1 cellular context compared by ENCODE assay signal in the genomic region with DNA sequence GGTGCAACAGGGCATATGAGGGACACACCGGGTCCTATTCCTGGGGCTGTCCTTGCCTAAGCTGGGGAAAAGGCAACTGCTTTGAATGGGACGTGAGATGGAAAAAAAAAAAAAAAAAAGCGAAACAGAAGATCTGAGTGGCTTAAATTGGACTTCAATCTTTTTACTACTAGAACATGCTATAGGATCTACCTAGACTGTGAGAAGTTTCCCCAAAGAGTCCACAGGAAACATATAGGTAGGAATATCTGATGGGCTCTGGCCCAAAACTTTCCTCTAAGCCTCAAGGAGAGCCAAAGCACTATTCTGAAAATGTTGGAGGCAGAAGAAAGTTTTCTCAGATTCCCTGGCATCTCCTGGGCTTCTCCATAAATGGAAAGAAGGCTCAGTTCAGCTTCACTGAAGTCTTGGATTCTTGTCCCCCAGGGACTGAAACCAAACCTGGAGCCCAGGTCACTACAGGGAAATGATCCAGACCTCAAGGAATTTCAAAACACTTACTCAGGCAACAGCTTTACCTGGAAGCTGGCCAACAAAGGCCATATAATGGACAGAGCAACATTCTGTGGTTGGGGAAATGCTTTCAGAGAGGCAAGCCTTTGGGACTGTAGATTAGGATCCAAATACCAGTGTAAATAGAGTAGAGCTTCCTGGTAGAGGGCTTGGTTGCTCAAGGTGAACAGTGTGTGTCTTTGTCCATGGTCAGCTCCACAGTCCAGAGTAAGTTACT.
TF ChIP-seq lines count a peak whose summit lies in the region.

No MANE protein-coding gene starts in this region.

TF ChIP-seq in HepG2, 621 proteins besides CTCF, POLR2A, EP300 and RAD21 (continued from another document and continues in another):
- TF ChIP-seq, protein P1, sequence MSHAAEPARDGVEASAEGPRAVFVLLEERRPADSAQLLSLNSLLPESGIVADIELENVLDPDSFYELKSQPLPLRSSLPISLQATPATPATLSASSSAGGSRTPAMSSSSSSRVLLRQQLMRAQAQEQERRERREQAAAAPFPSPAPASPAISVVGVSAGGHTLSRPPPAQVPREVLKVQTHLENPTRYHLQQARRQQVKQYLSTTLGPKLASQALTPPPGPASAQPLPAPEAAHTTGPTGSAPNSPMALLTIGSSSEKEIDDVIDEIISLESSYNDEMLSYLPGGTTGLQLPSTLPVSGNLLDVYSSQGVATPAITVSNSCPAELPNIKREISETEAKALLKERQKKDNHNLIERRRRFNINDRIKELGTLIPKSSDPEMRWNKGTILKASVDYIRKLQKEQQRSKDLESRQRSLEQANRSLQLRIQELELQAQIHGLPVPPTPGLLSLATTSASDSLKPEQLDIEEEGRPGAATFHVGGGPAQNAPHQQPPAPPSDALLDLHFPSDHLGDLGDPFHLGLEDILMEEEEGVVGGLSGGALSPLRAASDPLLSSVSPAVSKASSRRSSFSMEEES (CRISPR knock-in tag; IDR thresholded peaks at IDR 0.05): 0 out of 2 replicates have a peak, but pooled peaks have one; percentile 24
- TF ChIP-seq SIX1 (CRISPR knock-in tag; IDR thresholded peaks at IDR 0.05; ENCODE audit: borderline replicate concordance) (peak; percentile 67; the same call in 1 of the 2 replicates), CENPT (CRISPR knock-in tag; IDR thresholded peaks at IDR 0.05; ENCODE audit: low read depth) (no peak), HMG20A (CRISPR knock-in tag; IDR thresholded peaks at IDR 0.05; ENCODE audit: borderline replicate concordance) (peak; percentile 71; the same call in 1 of the 2 replicates), TBX2 (CRISPR knock-in tag; IDR thresholded peaks at IDR 0.05; ENCODE audit: borderline replicate concordance) (peak; percentile 49; the same call in 1 of the 2 replicates), ZNF644 (CRISPR knock-in tag; IDR thresholded peaks at IDR 0.05; ENCODE audit: low read depth) (peak; percentile 82), MEF2D (CRISPR knock-in tag; IDR thresholded peaks at IDR 0.05) (0 out of 2 replicates have a peak, but pooled peaks have one; percentile 28), ASH2L (IDR thresholded peaks at IDR 0.05; ENCODE audit: insufficient read length, low read depth, low read length) (no peak), ZNF496 (CRISPR knock-in tag; IDR thresholded peaks at IDR 0.05; ENCODE audit: insufficient replicate concordance) (no peak), ZNF205 (CRISPR knock-in tag; IDR thresholded peaks at IDR 0.05) (peak; percentile 21; the same call in 1 of the 2 replicates), ARNT (IDR thresholded peaks at IDR 0.05) (no peak)
- TF ChIP-seq, protein P2, sequence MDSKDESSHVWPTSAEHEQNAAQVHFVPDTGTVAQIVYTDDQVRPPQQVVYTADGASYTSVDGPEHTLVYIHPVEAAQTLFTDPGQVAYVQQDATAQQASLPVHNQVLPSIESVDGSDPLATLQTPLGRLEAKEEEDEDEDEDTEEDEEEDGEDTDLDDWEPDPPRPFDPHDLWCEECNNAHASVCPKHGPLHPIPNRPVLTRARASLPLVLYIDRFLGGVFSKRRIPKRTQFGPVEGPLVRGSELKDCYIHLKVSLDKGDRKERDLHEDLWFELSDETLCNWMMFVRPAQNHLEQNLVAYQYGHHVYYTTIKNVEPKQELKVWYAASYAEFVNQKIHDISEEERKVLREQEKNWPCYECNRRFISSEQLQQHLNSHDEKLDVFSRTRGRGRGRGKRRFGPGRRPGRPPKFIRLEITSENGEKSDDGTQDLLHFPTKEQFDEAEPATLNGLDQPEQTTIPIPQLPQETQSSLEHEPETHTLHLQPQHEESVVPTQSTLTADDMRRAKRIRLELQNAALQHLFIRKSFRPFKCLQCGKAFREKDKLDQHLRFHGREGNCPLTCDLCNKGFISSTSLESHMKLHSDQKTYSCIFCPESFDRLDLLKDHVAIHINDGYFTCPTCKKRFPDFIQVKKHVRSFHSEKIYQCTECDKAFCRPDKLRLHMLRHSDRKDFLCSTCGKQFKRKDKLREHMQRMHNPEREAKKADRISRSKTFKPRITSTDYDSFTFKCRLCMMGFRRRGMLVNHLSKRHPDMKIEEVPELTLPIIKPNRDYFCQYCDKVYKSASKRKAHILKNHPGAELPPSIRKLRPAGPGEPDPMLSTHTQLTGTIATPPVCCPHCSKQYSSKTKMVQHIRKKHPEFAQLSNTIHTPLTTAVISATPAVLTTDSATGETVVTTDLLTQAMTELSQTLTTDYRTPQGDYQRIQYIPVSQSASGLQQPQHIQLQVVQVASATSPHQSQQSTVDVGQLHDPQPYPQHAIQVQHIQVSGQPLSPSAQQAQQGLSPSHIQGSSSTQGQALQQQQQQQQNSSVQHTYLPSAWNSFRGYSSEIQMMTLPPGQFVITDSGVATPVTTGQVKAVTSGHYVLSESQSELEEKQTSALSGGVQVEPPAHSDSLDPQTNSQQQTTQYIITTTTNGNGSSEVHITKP (CRISPR knock-in tag; IDR thresholded peaks at IDR 0.05; ENCODE audit: low read depth): peak; percentile 29; the same call in 1 of the 2 replicates
- TF ChIP-seq, protein P3, sequence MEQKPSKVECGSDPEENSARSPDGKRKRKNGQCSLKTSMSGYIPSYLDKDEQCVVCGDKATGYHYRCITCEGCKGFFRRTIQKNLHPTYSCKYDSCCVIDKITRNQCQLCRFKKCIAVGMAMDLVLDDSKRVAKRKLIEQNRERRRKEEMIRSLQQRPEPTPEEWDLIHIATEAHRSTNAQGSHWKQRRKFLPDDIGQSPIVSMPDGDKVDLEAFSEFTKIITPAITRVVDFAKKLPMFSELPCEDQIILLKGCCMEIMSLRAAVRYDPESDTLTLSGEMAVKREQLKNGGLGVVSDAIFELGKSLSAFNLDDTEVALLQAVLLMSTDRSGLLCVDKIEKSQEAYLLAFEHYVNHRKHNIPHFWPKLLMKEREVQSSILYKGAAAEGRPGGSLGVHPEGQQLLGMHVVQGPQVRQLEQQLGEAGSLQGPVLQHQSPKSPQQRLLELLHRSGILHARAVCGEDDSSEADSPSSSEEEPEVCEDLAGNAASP (CRISPR knock-in tag; IDR thresholded peaks at IDR 0.05; ENCODE audit: borderline replicate concordance): peak; percentile 43; the same call in 1 of the 2 replicates
- TF ChIP-seq, protein P4, sequence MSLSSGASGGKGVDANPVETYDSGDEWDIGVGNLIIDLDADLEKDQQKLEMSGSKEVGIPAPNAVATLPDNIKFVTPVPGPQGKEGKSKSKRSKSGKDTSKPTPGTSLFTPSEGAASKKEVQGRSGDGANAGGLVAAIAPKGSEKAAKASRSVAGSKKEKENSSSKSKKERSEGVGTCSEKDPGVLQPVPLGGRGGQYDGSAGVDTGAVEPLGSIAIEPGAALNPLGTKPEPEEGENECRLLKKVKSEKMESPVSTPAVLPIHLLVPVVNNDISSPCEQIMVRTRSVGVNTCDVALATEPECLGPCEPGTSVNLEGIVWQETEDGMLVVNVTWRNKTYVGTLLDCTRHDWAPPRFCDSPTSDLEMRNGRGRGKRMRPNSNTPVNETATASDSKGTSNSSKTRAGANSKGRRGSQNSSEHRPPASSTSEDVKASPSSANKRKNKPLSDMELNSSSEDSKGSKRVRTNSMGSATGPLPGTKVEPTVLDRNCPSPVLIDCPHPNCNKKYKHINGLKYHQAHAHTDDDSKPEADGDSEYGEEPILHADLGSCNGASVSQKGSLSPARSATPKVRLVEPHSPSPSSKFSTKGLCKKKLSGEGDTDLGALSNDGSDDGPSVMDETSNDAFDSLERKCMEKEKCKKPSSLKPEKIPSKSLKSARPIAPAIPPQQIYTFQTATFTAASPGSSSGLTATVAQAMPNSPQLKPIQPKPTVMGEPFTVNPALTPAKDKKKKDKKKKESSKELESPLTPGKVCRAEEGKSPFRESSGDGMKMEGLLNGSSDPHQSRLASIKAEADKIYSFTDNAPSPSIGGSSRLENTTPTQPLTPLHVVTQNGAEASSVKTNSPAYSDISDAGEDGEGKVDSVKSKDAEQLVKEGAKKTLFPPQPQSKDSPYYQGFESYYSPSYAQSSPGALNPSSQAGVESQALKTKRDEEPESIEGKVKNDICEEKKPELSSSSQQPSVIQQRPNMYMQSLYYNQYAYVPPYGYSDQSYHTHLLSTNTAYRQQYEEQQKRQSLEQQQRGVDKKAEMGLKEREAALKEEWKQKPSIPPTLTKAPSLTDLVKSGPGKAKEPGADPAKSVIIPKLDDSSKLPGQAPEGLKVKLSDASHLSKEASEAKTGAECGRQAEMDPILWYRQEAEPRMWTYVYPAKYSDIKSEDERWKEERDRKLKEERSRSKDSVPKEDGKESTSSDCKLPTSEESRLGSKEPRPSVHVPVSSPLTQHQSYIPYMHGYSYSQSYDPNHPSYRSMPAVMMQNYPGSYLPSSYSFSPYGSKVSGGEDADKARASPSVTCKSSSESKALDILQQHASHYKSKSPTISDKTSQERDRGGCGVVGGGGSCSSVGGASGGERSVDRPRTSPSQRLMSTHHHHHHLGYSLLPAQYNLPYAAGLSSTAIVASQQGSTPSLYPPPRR (CRISPR knock-in tag; IDR thresholded peaks at IDR 0.05; ENCODE audit: borderline replicate concordance): peak; percentile 57; the same call in 1 of the 2 replicates
- TF ChIP-seq, protein P5, sequence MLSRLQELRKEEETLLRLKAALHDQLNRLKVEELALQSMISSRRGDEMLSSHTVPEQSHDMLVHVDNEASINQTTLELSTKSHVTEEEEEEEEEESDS (CRISPR knock-in tag; IDR thresholded peaks at IDR 0.05; ENCODE audit: borderline replicate concordance): peak; percentile 28; the same call in 1 of the 2 replicates
- TF ChIP-seq, protein P6, sequence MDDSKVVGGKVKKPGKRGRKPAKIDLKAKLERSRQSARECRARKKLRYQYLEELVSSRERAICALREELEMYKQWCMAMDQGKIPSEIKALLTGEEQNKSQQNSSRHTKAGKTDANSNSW (CRISPR knock-in tag; IDR thresholded peaks at IDR 0.05; ENCODE audit: borderline replicate concordance): no peak
- TF ChIP-seq, protein P7, sequence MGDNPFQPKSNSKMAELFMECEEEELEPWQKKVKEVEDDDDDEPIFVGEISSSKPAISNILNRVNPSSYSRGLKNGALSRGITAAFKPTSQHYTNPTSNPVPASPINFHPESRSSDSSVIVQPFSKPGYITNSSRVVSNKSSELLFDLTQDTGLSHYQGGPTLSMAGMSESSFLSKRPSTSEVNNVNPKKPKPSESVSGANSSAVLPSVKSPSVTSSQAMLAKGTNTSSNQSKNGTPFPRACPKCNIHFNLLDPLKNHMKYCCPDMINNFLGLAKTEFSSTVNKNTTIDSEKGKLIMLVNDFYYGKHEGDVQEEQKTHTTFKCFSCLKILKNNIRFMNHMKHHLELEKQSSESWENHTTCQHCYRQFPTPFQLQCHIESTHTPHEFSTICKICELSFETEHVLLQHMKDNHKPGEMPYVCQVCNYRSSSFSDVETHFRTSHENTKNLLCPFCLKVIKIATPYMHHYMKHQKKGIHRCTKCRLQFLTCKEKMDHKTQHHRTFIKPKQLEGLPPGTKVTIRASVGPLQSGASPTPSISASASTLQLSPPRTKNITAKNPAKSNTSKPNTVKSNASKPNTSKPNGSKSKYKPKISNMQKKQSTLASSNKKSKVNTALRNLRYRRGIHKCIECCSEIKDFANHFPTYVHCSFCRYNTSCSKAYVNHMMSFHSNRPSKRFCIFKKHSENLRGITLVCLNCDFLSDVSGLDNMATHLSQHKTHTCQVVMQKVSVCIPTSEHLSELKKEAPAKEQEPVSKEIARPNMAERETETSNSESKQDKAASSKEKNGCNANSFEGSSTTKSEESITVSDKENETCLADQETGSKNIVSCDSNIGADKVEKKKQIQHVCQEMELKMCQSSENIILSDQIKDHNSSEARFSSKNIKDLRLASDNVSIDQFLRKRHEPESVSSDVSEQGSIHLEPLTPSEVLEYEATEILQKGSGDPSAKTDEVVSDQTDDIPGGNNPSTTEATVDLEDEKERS (CRISPR knock-in tag; IDR thresholded peaks at IDR 0.05): peak; percentile 76; the same call in 1 of the 2 replicates
- TF ChIP-seq, protein P8, sequence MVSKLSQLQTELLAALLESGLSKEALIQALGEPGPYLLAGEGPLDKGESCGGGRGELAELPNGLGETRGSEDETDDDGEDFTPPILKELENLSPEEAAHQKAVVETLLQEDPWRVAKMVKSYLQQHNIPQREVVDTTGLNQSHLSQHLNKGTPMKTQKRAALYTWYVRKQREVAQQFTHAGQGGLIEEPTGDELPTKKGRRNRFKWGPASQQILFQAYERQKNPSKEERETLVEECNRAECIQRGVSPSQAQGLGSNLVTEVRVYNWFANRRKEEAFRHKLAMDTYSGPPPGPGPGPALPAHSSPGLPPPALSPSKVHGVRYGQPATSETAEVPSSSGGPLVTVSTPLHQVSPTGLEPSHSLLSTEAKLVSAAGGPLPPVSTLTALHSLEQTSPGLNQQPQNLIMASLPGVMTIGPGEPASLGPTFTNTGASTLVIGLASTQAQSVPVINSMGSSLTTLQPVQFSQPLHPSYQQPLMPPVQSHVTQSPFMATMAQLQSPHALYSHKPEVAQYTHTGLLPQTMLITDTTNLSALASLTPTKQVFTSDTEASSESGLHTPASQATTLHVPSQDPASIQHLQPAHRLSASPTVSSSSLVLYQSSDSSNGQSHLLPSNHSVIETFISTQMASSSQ (IDR thresholded peaks at IDR 0.05; ENCODE audit: low read depth): 0 out of 2 replicates have a peak, but pooled peaks have one; percentile 18
- TF ChIP-seq, protein P8 (CRISPR knock-in tag; IDR thresholded peaks at IDR 0.05; ENCODE audit: borderline replicate concordance): peak; percentile 63; the same call in 1 of the 2 replicates
